In genomic region chr3:152644478-152644877, GRCh38 we compare ENCODE assay signal across 8 cellular contexts.
"Had no signal": no experiment of that assay in that cellular context is flagged by ENCODE, and none has a peak within 500 bp of the region (broad histone marks: within the 10 kb centered on the region; RNA-seq: fewer than 3 reads in every experiment).

No MANE protein-coding gene starts in this region.

- H3K36me3 Mint-ChIP-seq: IgD-negative memory B cell had no signal

- H3K27ac Mint-ChIP-seq: IgD-negative memory B cell had no signal

- DNase-seq: IMR-90, KBM-7, KG1 had no signal

- ATAC-seq: HepG2 had no signal

- FAIRE-seq: HepG2, HTR-8/SVneo had no signal

- H3K4me2 ChIP-seq: KMS-11 had no signal

- H3K4me3 Mint-ChIP-seq: IgD-negative memory B cell had no signal

- H3K9ac ChIP-seq: KMS-11 had no signal

- H3K27ac ChIP-seq: HL-60, KMS-11 had no signal
